25 cellular contexts compared by ENCODE assay signal in genomic region chr4:109174224-109174953, GRCh38.
"Had no signal": no experiment of that assay in that cellular context is flagged by ENCODE, and none has a peak within 500 bp of the region (broad histone marks: within the 10 kb centered on the region; RNA-seq: fewer than 3 reads in every experiment).

No MANE protein-coding gene starts in this region.

- H3K9me3 ChIP-seq: esophagus muscularis mucosa, gastroesophageal sphincter, heart left ventricle, left lung, neutrophil, pancreas, right atrium auricular region, sigmoid colon, stomach, thyroid gland, vagina had no signal

- ATAC-seq: foreskin keratinocyte; gastroesophageal sphincter; heart left ventricle; left lung; natural killer cell; pancreas; stimulated activated effector memory CD8-positive, alpha-beta T cell treated with anti-CD3 and anti-CD28 coated beads, Interleukin-12 subunit alpha, Interleukin-12 subunit beta, amount 100 ng/mL, for 72 hours had no signal

- H2AFZ ChIP-seq: hepatocyte had no signal

- H3K79me2 ChIP-seq: hepatocyte had no signal

- H3K9me3 Mint-ChIP-seq: natural killer cell; stimulated activated effector memory CD8-positive, alpha-beta T cell treated with anti-CD3 and anti-CD28 coated beads, Interleukin-12 subunit alpha, Interleukin-12 subunit beta, amount 100 ng/mL, for 72 hours had no signal

- H3K4me3 ChIP-seq: dorsolateral prefrontal cortex, esophagus muscularis mucosa, gastroesophageal sphincter, heart left ventricle, hepatocyte, left lung, pancreas, right atrium auricular region, sigmoid colon, stomach, thyroid gland, vagina had no signal

- H3K27ac Mint-ChIP-seq: natural killer cell; progenitor cell of endocrine pancreas; stimulated activated effector memory CD8-positive, alpha-beta T cell treated with anti-CD3 and anti-CD28 coated beads, Interleukin-12 subunit alpha, Interleukin-12 subunit beta, amount 100 ng/mL, for 72 hours had no signal

- H3K27ac ChIP-seq: dorsolateral prefrontal cortex, epithelial cell of prostate, esophagus muscularis mucosa, foreskin keratinocyte, gastroesophageal sphincter, heart left ventricle, hepatocyte, left lung, neutrophil, pancreas, right atrium auricular region, sigmoid colon, stomach, thyroid gland, vagina had no signal

- H3K36me3 ChIP-seq: esophagus muscularis mucosa, gastroesophageal sphincter, heart left ventricle, left lung, neutrophil, pancreas, right atrium auricular region, sigmoid colon, stomach, thyroid gland, vagina had no signal

- DNase-seq: cortex of kidney; dorsolateral prefrontal cortex; effector CD4-positive, alpha-beta T cell; foreskin keratinocyte; heart left ventricle; kidney; left lung; natural killer cell; pancreas; sigmoid colon; stimulated activated CD4-positive, alpha-beta T cell treated with anti-CD3 and anti-CD28 coated beads, Interleukin-2, amount 100 ng/mL, for 24 hours; stimulated activated CD4-positive, alpha-beta T cell treated with anti-CD3 and anti-CD28 coated beads, Interleukin-4, amount 100 ng/mL, for 24 hours; stimulated activated naive CD4-positive, alpha-beta T cell treated with Interleukin-2 at 50 U/mL for 16 hours; stomach; thyroid gland; trophoblast cell had no signal

- H3K36me3 Mint-ChIP-seq: natural killer cell; stimulated activated effector memory CD8-positive, alpha-beta T cell treated with anti-CD3 and anti-CD28 coated beads, Interleukin-12 subunit alpha, Interleukin-12 subunit beta, amount 100 ng/mL, for 72 hours had no signal

- H3K4me1 Mint-ChIP-seq: natural killer cell; stimulated activated effector memory CD8-positive, alpha-beta T cell treated with anti-CD3 and anti-CD28 coated beads, Interleukin-12 subunit alpha, Interleukin-12 subunit beta, amount 100 ng/mL, for 72 hours had no signal

- H3K4me2 ChIP-seq: hepatocyte had no signal

- H3K4me1 ChIP-seq: esophagus muscularis mucosa, foreskin keratinocyte, gastroesophageal sphincter, heart left ventricle, left lung, pancreas, right atrium auricular region, sigmoid colon, stomach, thyroid gland, vagina had no signal

- H3K4me3 Mint-ChIP-seq: natural killer cell; stimulated activated effector memory CD8-positive, alpha-beta T cell treated with anti-CD3 and anti-CD28 coated beads, Interleukin-12 subunit alpha, Interleukin-12 subunit beta, amount 100 ng/mL, for 72 hours had no signal

- H3K27me3 ChIP-seq: dorsolateral prefrontal cortex, esophagus muscularis mucosa, gastroesophageal sphincter, heart left ventricle, hepatocyte, left lung, neutrophil, pancreas, right atrium auricular region, sigmoid colon, stomach, thyroid gland, vagina had no signal
